In the genomic region with DNA sequence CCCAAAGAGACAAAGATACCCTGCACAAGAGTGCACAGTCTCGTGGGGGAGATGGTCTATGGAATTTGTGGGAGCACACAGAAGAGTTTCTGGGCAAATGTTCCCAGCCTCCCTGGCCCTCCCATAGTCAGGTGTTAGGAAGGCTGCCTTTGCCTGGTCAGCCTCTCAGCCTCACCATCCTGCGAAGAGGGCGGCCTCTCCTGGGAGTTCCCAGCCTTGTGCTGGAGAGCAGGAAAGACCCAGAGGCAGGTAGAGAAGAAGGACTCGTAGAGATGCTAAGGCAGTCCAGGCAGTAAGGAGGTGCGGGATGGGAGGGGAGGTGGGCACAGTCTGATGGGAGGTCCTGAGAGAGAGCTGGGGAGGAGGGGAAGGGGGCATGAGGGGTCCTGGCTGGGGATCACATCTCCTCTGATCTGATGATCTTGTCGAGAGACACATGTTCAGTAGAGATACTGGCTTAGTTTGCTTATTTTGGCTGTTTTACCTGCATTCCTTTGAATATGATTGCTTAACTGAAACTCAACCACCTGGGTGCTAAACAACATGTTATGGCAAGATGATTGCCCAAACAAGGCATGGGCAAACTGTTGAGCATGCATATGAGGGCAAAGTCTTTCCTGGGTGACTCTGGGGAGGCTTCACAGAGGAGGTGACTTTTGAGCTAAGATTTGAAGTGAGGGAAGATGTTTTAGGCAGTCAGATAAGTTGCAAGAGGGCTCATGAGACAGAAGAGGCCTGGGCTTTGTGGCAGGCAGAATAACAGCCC, we compare ENCODE assay signal across 1 cellular context.
TF ChIP-seq lines count a peak whose summit lies in the region.

No MANE protein-coding gene starts in this region.

TF ChIP-seq in liver, 16 proteins besides CTCF, POLR2A, EP300 and RAD21 (continued from another document):
- TF ChIP-seq, protein P1, sequence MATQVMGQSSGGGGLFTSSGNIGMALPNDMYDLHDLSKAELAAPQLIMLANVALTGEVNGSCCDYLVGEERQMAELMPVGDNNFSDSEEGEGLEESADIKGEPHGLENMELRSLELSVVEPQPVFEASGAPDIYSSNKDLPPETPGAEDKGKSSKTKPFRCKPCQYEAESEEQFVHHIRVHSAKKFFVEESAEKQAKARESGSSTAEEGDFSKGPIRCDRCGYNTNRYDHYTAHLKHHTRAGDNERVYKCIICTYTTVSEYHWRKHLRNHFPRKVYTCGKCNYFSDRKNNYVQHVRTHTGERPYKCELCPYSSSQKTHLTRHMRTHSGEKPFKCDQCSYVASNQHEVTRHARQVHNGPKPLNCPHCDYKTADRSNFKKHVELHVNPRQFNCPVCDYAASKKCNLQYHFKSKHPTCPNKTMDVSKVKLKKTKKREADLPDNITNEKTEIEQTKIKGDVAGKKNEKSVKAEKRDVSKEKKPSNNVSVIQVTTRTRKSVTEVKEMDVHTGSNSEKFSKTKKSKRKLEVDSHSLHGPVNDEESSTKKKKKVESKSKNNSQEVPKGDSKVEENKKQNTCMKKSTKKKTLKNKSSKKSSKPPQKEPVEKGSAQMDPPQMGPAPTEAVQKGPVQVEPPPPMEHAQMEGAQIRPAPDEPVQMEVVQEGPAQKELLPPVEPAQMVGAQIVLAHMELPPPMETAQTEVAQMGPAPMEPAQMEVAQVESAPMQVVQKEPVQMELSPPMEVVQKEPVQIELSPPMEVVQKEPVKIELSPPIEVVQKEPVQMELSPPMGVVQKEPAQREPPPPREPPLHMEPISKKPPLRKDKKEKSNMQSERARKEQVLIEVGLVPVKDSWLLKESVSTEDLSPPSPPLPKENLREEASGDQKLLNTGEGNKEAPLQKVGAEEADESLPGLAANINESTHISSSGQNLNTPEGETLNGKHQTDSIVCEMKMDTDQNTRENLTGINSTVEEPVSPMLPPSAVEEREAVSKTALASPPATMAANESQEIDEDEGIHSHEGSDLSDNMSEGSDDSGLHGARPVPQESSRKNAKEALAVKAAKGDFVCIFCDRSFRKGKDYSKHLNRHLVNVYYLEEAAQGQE (IDR thresholded peaks at IDR 0.05): peak; percentile 72
- TF ChIP-seq, protein P2, sequence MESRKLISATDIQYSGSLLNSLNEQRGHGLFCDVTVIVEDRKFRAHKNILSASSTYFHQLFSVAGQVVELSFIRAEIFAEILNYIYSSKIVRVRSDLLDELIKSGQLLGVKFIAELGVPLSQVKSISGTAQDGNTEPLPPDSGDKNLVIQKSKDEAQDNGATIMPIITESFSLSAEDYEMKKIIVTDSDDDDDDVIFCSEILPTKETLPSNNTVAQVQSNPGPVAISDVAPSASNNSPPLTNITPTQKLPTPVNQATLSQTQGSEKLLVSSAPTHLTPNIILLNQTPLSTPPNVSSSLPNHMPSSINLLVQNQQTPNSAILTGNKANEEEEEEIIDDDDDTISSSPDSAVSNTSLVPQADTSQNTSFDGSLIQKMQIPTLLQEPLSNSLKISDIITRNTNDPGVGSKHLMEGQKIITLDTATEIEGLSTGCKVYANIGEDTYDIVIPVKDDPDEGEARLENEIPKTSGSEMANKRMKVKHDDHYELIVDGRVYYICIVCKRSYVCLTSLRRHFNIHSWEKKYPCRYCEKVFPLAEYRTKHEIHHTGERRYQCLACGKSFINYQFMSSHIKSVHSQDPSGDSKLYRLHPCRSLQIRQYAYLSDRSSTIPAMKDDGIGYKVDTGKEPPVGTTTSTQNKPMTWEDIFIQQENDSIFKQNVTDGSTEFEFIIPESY (IDR thresholded peaks at IDR 0.05): peak; percentile 34
